ENCODE assay signal across 1 cellular context in genomic region chr17:66290097-66290722, GRCh38.
TF ChIP-seq lines count a peak whose summit lies in the region.

No MANE protein-coding gene starts in this region.

TF ChIP-seq in H1, 55 proteins besides CTCF, POLR2A, EP300 and RAD21 (continued from another document):
- TF ChIP-seq ATF3 (IDR thresholded peaks at IDR 0.05; ENCODE audit: insufficient read depth, low read depth, low read length) (no peak), BACH1 (IDR thresholded peaks at IDR 0.05; ENCODE audit: low read length) (no peak), SUZ12 (IDR thresholded peaks at IDR 0.05; ENCODE audit: low read length) (no peak), POLR2AphosphoS5 (IDR thresholded peaks at IDR 0.05; ENCODE audit: low read depth, low read length) (no peak), KDM5A (IDR thresholded peaks at IDR 0.05; ENCODE audit: low read length) (no peak), HDAC2 (IDR thresholded peaks at IDR 0.05; ENCODE audit: borderline replicate concordance in 1 of 2, low read depth in 2 of 2, low read length in 2 of 2) (no peak), NRF1 (IDR thresholded peaks at IDR 0.05; ENCODE audit: low read depth, low read length) (no peak)
